In genomic region chr5:81078930-81079329, GRCh38 we compare ENCODE assay signal across 37 cellular contexts.
"Had no signal": no experiment of that assay in that cellular context is flagged by ENCODE, and none has a peak within 500 bp of the region (broad histone marks: within the 10 kb centered on the region; RNA-seq: fewer than 3 reads in every experiment).

No MANE protein-coding gene starts in this region.

- H3K27me3 Mint-ChIP-seq: activated CD4-positive, alpha-beta memory T cell treated with anti-CD3 and anti-CD28 coated beads, Interleukin-2, amount 10 ng/mL, durations not matched to agents 7 days and 5 days; activated CD4-positive, alpha-beta T cell treated with anti-CD3 and anti-CD28 coated beads for 36 hours; activated CD4-positive, alpha-beta T cell treated with anti-CD3 and anti-CD28 coated beads, Interleukin-2, amount 10 ng/mL, durations not matched to agents 7 days and 5 days; activated CD8-positive, alpha-beta memory T cell treated with anti-CD3 and anti-CD28 coated beads, Interleukin-2, amount 10 ng/mL, durations not matched to agents 7 days and 5 days; activated naive CD4-positive, alpha-beta T cell treated with anti-CD3 and anti-CD28 coated beads, Interleukin-2, amount 10 ng/mL, durations not matched to agents 7 days and 5 days; activated naive CD4-positive, alpha-beta T cell treated with anti-CD3 and anti-CD28 coated beads, Interleukin-2, amount 50 U/mL, for 24 hours; activated naive CD8-positive, alpha-beta T cell; activated naive CD8-positive, alpha-beta T cell treated with anti-CD3 and anti-CD28 coated beads, Interleukin-2, amount 10 ng/mL, durations not matched to agents 7 days and 5 days; activated naive CD8-positive, alpha-beta T cell treated with anti-CD3 and anti-CD28 coated beads, Interleukin-2, amount 50 U/mL, for 24 hours; activated T-cell treated with anti-CD3 and anti-CD28 coated beads, Interleukin-2, amount 50 U/mL, for 24 hours; central memory CD8-positive, alpha-beta T cell; T-helper 17 cell had no signal

- H3K4me1 ChIP-seq: ascending aorta had no signal

- H3K27ac ChIP-seq: ascending aorta, cardiac muscle cell, WERI-Rb-1 had no signal

- H3K36me3 Mint-ChIP-seq: brain had no signal

- H3K27me3 ChIP-seq: ascending aorta, cardiac muscle cell had no signal

- H3K36me3 ChIP-seq: ascending aorta, cardiac muscle cell had no signal

- H3K9me3 Mint-ChIP-seq: activated naive CD4-positive, alpha-beta T cell treated with anti-CD3 and anti-CD28 coated beads, Interleukin-2, amount 50 U/mL, for 24 hours; central memory CD8-positive, alpha-beta T cell had no signal

- ATAC-seq: activated CD4-positive, alpha-beta T cell treated with anti-CD3 and anti-CD28 coated beads for 36 hours; activated CD4-positive, CD25-positive, alpha-beta regulatory T cell treated with anti-CD3 and anti-CD28 coated beads, Interleukin-2, amount 50 U/mL, for 24 hours; activated CD8-positive, alpha-beta memory T cell treated with anti-CD3 and anti-CD28 coated beads, Interleukin-2, amount 10 ng/mL, durations not matched to agents 7 days and 5 days; activated CD8-positive, alpha-beta T cell treated with anti-CD3 and anti-CD28 coated beads, Interleukin-2, amount 10 ng/mL, durations not matched to agents 7 days and 5 days; activated naive CD8-positive, alpha-beta T cell treated with anti-CD3 and anti-CD28 coated beads, Interleukin-2, amount 50 U/mL, for 24 hours; T-helper 17 cell; WTC11 had no signal

- H3K4me3 Mint-ChIP-seq: activated CD4-positive, alpha-beta memory T cell treated with anti-CD3 and anti-CD28 coated beads, Interleukin-2, amount 10 ng/mL, durations not matched to agents 7 days and 5 days; activated CD4-positive, alpha-beta T cell treated with anti-CD3 and anti-CD28 coated beads for 36 hours; activated CD4-positive, alpha-beta T cell treated with anti-CD3 and anti-CD28 coated beads, Interleukin-2, amount 10 ng/mL, durations not matched to agents 7 days and 5 days; activated CD8-positive, alpha-beta memory T cell treated with anti-CD3 and anti-CD28 coated beads, Interleukin-2, amount 10 ng/mL, durations not matched to agents 7 days and 5 days; activated CD8-positive, alpha-beta T cell treated with anti-CD3 and anti-CD28 coated beads, Interleukin-2, amount 10 ng/mL, durations not matched to agents 7 days and 5 days; activated naive CD4-positive, alpha-beta T cell treated with anti-CD3 and anti-CD28 coated beads, Interleukin-2, amount 10 ng/mL, durations not matched to agents 7 days and 5 days; activated naive CD4-positive, alpha-beta T cell treated with anti-CD3 and anti-CD28 coated beads, Interleukin-2, amount 50 U/mL, for 24 hours; activated naive CD8-positive, alpha-beta T cell; activated naive CD8-positive, alpha-beta T cell treated with anti-CD3 and anti-CD28 coated beads, Interleukin-2, amount 10 ng/mL, durations not matched to agents 7 days and 5 days; activated naive CD8-positive, alpha-beta T cell treated with anti-CD3 and anti-CD28 coated beads, Interleukin-2, amount 50 U/mL, for 24 hours; activated T-cell treated with anti-CD3 and anti-CD28 coated beads, Interleukin-2, amount 50 U/mL, for 24 hours; brain; central memory CD8-positive, alpha-beta T cell; T-helper 17 cell; WTC11 had no signal

- H3K4me1 Mint-ChIP-seq: activated CD4-positive, alpha-beta memory T cell treated with anti-CD3 and anti-CD28 coated beads, Interleukin-2, amount 10 ng/mL, durations not matched to agents 7 days and 5 days; activated CD4-positive, alpha-beta T cell treated with anti-CD3 and anti-CD28 coated beads for 36 hours; activated CD8-positive, alpha-beta memory T cell treated with anti-CD3 and anti-CD28 coated beads, Interleukin-2, amount 10 ng/mL, durations not matched to agents 7 days and 5 days; activated naive CD4-positive, alpha-beta T cell treated with anti-CD3 and anti-CD28 coated beads, Interleukin-2, amount 10 ng/mL, durations not matched to agents 7 days and 5 days; activated naive CD8-positive, alpha-beta T cell treated with anti-CD3 and anti-CD28 coated beads, Interleukin-2, amount 50 U/mL, for 24 hours; brain; central memory CD8-positive, alpha-beta T cell; WTC11 had no signal

- DNase-seq: activated CD4-positive, alpha-beta memory T cell treated with anti-CD3 and anti-CD28 coated beads, Interleukin-2, amount 10 ng/mL, durations not matched to agents 7 days and 5 days; activated CD4-positive, alpha-beta T cell treated with anti-CD3 and anti-CD28 coated beads for 1 hour; activated CD4-positive, alpha-beta T cell treated with anti-CD3 and anti-CD28 coated beads for 36 hours; activated CD4-positive, alpha-beta T cell treated with anti-CD3 and anti-CD28 coated beads for 48 hours; activated CD4-positive, alpha-beta T cell treated with anti-CD3 and anti-CD28 coated beads, Interleukin-2, amount 10 ng/mL, durations not matched to agents 7 days and 5 days; activated CD4-positive, alpha-beta T cell treated with anti-CD3 and anti-CD28 coated beads, Interleukin-2, amount 50 U/mL, for 48 hours; activated CD4-positive, CD25-positive, alpha-beta regulatory T cell; activated CD8-positive, alpha-beta memory T cell treated with anti-CD3 and anti-CD28 coated beads for 24 hours; activated CD8-positive, alpha-beta memory T cell treated with anti-CD3 and anti-CD28 coated beads, Interleukin-2, amount 10 ng/mL, durations not matched to agents 7 days and 5 days; activated CD8-positive, alpha-beta memory T cell treated with anti-CD3 and anti-CD28 coated beads, Interleukin-2, amount 50 U/mL, for 48 hours; activated CD8-positive, alpha-beta T cell treated with anti-CD3 and anti-CD28 coated beads, Interleukin-2, amount 10 ng/mL, durations not matched to agents 7 days and 5 days; activated effector memory CD4-positive, alpha-beta T cell treated with Interleukin-2 at 50 U/mL for 16 hours; activated gamma-delta T cell; activated naive CD4-positive, alpha-beta T cell treated with anti-CD3 and anti-CD28 coated beads, Interleukin-2, amount 10 ng/mL, durations not matched to agents 7 days and 5 days; activated naive CD4-positive, alpha-beta T cell treated with Interleukin-2 at 50 U/mL for 16 hours; activated naive CD8-positive, alpha-beta T cell treated with anti-CD3 and anti-CD28 coated beads, Interleukin-2, amount 10 ng/mL, durations not matched to agents 7 days and 5 days; activated naive CD8-positive, alpha-beta T cell treated with anti-CD3 and anti-CD28 coated beads, Interleukin-2, amount 50 U/mL, for 24 hours; activated T-cell treated with anti-CD3 and anti-CD28 coated beads, Interleukin-2, amount 50 U/mL, for 24 hours; activated T-cell treated with anti-CD3 and anti-CD28 coated beads, Interleukin-2, amount 50 U/mL, for 48 hours; amygdala; anterior cingulate cortex; caudate nucleus; cerebellar nuclear complex; T-helper 17 cell; T1000; WERI-Rb-1 had no signal

- H3K27ac Mint-ChIP-seq: activated CD4-positive, alpha-beta memory T cell treated with anti-CD3 and anti-CD28 coated beads, Interleukin-2, amount 10 ng/mL, durations not matched to agents 7 days and 5 days; activated CD4-positive, alpha-beta T cell treated with anti-CD3 and anti-CD28 coated beads for 36 hours; activated CD4-positive, alpha-beta T cell treated with anti-CD3 and anti-CD28 coated beads, Interleukin-2, amount 10 ng/mL, durations not matched to agents 7 days and 5 days; activated CD8-positive, alpha-beta memory T cell treated with anti-CD3 and anti-CD28 coated beads, Interleukin-2, amount 10 ng/mL, durations not matched to agents 7 days and 5 days; activated CD8-positive, alpha-beta T cell treated with anti-CD3 and anti-CD28 coated beads, Interleukin-2, amount 10 ng/mL, durations not matched to agents 7 days and 5 days; activated naive CD4-positive, alpha-beta T cell treated with anti-CD3 and anti-CD28 coated beads, Interleukin-2, amount 10 ng/mL, durations not matched to agents 7 days and 5 days; activated naive CD4-positive, alpha-beta T cell treated with anti-CD3 and anti-CD28 coated beads, Interleukin-2, amount 50 U/mL, for 24 hours; activated naive CD8-positive, alpha-beta T cell; activated naive CD8-positive, alpha-beta T cell treated with anti-CD3 and anti-CD28 coated beads, Interleukin-2, amount 10 ng/mL, durations not matched to agents 7 days and 5 days; activated naive CD8-positive, alpha-beta T cell treated with anti-CD3 and anti-CD28 coated beads, Interleukin-2, amount 50 U/mL, for 24 hours; activated T-cell treated with anti-CD3 and anti-CD28 coated beads, Interleukin-2, amount 50 U/mL, for 24 hours; activated T-helper 2 cell treated with anti-CD3 and anti-CD28 coated beads, Interferon-gamma antibody, Interleukin-2, Interleukin-4, amounts not matched to agents 10 μg/mL and 5 μg/mL and 100 μg/mL, durations not matched to agents 14 hours and 24 hours and 36 hours; brain; T-helper 17 cell; WTC11 had no signal

- H3K4me3 ChIP-seq: ascending aorta, cardiac muscle cell had no signal

- FAIRE-seq: bronchial epithelial cell, TTC549 had no signal
